ENCODE assay signal across 1 cellular context in the genomic region with DNA sequence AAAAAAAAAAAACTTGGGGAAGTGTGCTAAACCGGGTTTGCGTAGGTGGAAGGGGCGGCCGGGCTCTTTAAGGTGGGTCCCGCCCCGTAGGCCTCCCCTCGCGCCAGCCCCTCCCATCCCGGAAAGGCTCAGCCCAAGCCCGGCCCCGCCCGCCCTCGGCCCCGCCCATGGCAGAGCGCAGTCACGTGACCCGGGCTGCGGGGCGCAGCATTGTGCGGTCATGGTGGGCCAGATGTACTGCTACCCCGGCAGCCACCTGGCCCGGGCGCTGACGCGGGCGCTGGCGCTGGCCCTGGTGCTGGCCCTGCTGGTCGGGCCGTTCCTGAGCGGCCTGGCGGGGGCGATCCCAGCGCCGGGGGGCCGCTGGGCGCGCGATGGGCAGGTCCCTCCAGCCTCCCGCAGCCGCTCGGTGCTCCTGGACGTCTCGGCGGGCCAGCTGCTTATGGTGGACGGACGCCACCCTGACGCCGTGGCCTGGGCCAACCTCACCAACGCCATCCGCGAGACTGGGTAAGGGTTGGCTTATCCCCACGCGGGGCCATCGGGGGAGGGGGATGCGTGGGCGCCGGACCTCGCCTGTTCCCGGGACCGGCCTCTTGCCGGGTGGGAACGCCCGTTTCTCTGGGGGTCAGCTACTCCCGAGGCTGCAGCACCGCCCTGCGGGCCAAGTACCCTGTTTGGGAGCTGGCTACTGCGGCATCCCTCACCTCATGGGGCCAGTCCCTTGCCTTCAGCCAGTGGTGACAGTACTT.
A peak's percentile ranks its signal among the peaks of the same experiment; 100 is the strongest.
TF ChIP-seq lines count a peak whose summit lies in the region.

A gene with protein sequence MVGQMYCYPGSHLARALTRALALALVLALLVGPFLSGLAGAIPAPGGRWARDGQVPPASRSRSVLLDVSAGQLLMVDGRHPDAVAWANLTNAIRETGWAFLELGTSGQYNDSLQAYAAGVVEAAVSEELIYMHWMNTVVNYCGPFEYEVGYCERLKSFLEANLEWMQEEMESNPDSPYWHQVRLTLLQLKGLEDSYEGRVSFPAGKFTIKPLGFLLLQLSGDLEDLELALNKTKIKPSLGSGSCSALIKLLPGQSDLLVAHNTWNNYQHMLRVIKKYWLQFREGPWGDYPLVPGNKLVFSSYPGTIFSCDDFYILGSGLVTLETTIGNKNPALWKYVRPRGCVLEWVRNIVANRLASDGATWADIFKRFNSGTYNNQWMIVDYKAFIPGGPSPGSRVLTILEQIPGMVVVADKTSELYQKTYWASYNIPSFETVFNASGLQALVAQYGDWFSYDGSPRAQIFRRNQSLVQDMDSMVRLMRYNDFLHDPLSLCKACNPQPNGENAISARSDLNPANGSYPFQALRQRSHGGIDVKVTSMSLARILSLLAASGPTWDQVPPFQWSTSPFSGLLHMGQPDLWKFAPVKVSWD (plus strand): TSS at position 207 of the 752 bp plus-strand sequence. CDS start 14 bp downstream, at position 221.

TF ChIP-seq in GM12878, 131 proteins besides CTCF, POLR2A, EP300 and RAD21 (continued from another document and continues in another):
- TF ChIP-seq, protein P1, sequence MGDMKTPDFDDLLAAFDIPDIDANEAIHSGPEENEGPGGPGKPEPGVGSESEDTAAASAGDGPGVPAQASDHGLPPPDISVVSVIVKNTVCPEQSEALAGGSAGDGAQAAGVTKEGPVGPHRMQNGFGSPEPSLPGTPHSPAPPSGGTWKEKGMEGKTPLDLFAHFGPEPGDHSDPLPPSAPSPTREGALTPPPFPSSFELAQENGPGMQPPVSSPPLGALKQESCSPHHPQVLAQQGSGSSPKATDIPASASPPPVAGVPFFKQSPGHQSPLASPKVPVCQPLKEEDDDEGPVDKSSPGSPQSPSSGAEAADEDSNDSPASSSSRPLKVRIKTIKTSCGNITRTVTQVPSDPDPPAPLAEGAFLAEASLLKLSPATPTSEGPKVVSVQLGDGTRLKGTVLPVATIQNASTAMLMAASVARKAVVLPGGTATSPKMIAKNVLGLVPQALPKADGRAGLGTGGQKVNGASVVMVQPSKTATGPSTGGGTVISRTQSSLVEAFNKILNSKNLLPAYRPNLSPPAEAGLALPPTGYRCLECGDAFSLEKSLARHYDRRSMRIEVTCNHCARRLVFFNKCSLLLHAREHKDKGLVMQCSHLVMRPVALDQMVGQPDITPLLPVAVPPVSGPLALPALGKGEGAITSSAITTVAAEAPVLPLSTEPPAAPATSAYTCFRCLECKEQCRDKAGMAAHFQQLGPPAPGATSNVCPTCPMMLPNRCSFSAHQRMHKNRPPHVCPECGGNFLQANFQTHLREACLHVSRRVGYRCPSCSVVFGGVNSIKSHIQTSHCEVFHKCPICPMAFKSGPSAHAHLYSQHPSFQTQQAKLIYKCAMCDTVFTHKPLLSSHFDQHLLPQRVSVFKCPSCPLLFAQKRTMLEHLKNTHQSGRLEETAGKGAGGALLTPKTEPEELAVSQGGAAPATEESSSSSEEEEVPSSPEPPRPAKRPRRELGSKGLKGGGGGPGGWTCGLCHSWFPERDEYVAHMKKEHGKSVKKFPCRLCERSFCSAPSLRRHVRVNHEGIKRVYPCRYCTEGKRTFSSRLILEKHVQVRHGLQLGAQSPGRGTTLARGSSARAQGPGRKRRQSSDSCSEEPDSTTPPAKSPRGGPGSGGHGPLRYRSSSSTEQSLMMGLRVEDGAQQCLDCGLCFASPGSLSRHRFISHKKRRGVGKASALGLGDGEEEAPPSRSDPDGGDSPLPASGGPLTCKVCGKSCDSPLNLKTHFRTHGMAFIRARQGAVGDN (IDR thresholded peaks at IDR 0.05), result peak; percentile 74
- TF ChIP-seq ZNF622 (IDR thresholded peaks at IDR 0.05) (no peak), YY1 (IDR thresholded peaks at IDR 0.05; ENCODE audit: low read depth, low read length) (no peak), SMARCA5 (IDR thresholded peaks at IDR 0.05) (no peak), NBN (IDR thresholded peaks at IDR 0.05) (no peak; the same call in 1 of the 2 replicates), NR2F1 (conservative IDR thresholded peaks at IDR 0.05) (no peak), ETV6 (conservative IDR thresholded peaks at IDR 0.05 in 1 of 2, IDR thresholded peaks at IDR 0.05 in 1 of 2; ENCODE audit: borderline replicate concordance in 1 of 2, low read depth in 1 of 2) (no peak), CREB1 (IDR thresholded peaks at IDR 0.05; ENCODE audit: low read depth) (no peak), RAD51 (IDR thresholded peaks at IDR 0.05) (peak; percentile 94), GABPA (IDR thresholded peaks at IDR 0.05; ENCODE audit: low read depth) (no peak), TCF12 (IDR thresholded peaks at IDR 0.05; ENCODE audit: low read depth, low read length) (peak; percentile 85; the same call in 1 of the 2 replicates), SPI1 (IDR thresholded peaks at IDR 0.05; ENCODE audit: borderline replicate concordance, insufficient read depth, low read depth, low read length) (peak; percentile 27; the same call in 1 of the 2 replicates), DPF2 (IDR thresholded peaks at IDR 0.05) (peak; percentile 79), ZNF207 (IDR thresholded peaks at IDR 0.05; ENCODE audit: borderline replicate concordance) (no peak), CEBPB (IDR thresholded peaks at IDR 0.05; ENCODE audit: borderline replicate concordance in 1 of 2, low read depth in 2 of 2, low read length in 2 of 2) (no peak), LARP7 (IDR thresholded peaks at IDR 0.05) (peak; percentile 79), ASH2L (IDR thresholded peaks at IDR 0.05; ENCODE audit: borderline replicate concordance, low read depth) (no peak), CHD4 (IDR thresholded peaks at IDR 0.05) (no peak), CBFB (IDR thresholded peaks at IDR 0.05; ENCODE audit: low read depth) (no peak), SMC3 (IDR thresholded peaks at IDR 0.05; ENCODE audit: borderline replicate concordance, low read length) (no peak), MYB (IDR thresholded peaks at IDR 0.05; ENCODE audit: borderline replicate concordance, low read depth, low read length) (no peak), HCFC1 (IDR thresholded peaks at IDR 0.05; ENCODE audit: low read length) (no peak), EED (IDR thresholded peaks at IDR 0.05; ENCODE audit: low read depth) (no peak), CBX3 (IDR thresholded peaks at IDR 0.05; ENCODE audit: borderline replicate concordance, low read depth) (no peak), PAX8 (IDR thresholded peaks at IDR 0.05) (no peak), NFYA (IDR thresholded peaks at IDR 0.05; ENCODE audit: borderline replicate concordance, low read depth, low read length) (no peak), RFX5 (IDR thresholded peaks at IDR 0.05; ENCODE audit: low read depth, low read length) (no peak), RUNX3 (IDR thresholded peaks at IDR 0.05; ENCODE audit: low read length) (peak; percentile 53), SIX5 (IDR thresholded peaks at IDR 0.05; ENCODE audit: low read depth, low read length, severe bottlenecking) (no peak), ZSCAN29 (IDR thresholded peaks at IDR 0.05) (no peak), GATAD2B (conservative IDR thresholded peaks at IDR 0.05; ENCODE audit: low read depth) (peak; percentile 69), YBX1 (IDR thresholded peaks at IDR 0.05) (no peak), POU2F2 (IDR thresholded peaks at IDR 0.05; ENCODE audit: borderline replicate concordance, low read depth, low read length) (no peak)
- TF ChIP-seq, protein P2, sequence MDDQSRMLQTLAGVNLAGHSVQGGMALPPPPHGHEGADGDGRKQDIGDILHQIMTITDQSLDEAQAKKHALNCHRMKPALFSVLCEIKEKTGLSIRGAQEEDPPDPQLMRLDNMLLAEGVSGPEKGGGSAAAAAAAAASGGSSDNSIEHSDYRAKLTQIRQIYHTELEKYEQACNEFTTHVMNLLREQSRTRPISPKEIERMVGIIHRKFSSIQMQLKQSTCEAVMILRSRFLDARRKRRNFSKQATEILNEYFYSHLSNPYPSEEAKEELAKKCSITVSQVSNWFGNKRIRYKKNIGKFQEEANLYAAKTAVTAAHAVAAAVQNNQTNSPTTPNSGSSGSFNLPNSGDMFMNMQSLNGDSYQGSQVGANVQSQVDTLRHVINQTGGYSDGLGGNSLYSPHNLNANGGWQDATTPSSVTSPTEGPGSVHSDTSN (IDR thresholded peaks at IDR 0.05; ENCODE audit: insufficient replicate concordance, low read depth, low read length), result no peak
- TF ChIP-seq, protein P3, sequence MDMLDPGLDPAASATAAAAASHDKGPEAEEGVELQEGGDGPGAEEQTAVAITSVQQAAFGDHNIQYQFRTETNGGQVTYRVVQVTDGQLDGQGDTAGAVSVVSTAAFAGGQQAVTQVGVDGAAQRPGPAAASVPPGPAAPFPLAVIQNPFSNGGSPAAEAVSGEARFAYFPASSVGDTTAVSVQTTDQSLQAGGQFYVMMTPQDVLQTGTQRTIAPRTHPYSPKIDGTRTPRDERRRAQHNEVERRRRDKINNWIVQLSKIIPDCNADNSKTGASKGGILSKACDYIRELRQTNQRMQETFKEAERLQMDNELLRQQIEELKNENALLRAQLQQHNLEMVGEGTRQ (IDR thresholded peaks at IDR 0.05; ENCODE audit: borderline replicate concordance, low read depth, low read length), result peak; percentile 67
- TF ChIP-seq, protein P4, sequence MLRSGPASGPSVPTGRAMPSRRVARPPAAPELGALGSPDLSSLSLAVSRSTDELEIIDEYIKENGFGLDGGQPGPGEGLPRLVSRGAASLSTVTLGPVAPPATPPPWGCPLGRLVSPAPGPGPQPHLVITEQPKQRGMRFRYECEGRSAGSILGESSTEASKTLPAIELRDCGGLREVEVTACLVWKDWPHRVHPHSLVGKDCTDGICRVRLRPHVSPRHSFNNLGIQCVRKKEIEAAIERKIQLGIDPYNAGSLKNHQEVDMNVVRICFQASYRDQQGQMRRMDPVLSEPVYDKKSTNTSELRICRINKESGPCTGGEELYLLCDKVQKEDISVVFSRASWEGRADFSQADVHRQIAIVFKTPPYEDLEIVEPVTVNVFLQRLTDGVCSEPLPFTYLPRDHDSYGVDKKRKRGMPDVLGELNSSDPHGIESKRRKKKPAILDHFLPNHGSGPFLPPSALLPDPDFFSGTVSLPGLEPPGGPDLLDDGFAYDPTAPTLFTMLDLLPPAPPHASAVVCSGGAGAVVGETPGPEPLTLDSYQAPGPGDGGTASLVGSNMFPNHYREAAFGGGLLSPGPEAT (IDR thresholded peaks at IDR 0.05; ENCODE audit: low read depth), result no peak
- TF ChIP-seq, protein P5, sequence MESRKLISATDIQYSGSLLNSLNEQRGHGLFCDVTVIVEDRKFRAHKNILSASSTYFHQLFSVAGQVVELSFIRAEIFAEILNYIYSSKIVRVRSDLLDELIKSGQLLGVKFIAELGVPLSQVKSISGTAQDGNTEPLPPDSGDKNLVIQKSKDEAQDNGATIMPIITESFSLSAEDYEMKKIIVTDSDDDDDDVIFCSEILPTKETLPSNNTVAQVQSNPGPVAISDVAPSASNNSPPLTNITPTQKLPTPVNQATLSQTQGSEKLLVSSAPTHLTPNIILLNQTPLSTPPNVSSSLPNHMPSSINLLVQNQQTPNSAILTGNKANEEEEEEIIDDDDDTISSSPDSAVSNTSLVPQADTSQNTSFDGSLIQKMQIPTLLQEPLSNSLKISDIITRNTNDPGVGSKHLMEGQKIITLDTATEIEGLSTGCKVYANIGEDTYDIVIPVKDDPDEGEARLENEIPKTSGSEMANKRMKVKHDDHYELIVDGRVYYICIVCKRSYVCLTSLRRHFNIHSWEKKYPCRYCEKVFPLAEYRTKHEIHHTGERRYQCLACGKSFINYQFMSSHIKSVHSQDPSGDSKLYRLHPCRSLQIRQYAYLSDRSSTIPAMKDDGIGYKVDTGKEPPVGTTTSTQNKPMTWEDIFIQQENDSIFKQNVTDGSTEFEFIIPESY (IDR thresholded peaks at IDR 0.05), result no peak
- TF ChIP-seq, protein P6, sequence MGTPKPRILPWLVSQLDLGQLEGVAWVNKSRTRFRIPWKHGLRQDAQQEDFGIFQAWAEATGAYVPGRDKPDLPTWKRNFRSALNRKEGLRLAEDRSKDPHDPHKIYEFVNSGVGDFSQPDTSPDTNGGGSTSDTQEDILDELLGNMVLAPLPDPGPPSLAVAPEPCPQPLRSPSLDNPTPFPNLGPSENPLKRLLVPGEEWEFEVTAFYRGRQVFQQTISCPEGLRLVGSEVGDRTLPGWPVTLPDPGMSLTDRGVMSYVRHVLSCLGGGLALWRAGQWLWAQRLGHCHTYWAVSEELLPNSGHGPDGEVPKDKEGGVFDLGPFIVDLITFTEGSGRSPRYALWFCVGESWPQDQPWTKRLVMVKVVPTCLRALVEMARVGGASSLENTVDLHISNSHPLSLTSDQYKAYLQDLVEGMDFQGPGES (IDR thresholded peaks at IDR 0.05), result no peak
- TF ChIP-seq, protein P7, sequence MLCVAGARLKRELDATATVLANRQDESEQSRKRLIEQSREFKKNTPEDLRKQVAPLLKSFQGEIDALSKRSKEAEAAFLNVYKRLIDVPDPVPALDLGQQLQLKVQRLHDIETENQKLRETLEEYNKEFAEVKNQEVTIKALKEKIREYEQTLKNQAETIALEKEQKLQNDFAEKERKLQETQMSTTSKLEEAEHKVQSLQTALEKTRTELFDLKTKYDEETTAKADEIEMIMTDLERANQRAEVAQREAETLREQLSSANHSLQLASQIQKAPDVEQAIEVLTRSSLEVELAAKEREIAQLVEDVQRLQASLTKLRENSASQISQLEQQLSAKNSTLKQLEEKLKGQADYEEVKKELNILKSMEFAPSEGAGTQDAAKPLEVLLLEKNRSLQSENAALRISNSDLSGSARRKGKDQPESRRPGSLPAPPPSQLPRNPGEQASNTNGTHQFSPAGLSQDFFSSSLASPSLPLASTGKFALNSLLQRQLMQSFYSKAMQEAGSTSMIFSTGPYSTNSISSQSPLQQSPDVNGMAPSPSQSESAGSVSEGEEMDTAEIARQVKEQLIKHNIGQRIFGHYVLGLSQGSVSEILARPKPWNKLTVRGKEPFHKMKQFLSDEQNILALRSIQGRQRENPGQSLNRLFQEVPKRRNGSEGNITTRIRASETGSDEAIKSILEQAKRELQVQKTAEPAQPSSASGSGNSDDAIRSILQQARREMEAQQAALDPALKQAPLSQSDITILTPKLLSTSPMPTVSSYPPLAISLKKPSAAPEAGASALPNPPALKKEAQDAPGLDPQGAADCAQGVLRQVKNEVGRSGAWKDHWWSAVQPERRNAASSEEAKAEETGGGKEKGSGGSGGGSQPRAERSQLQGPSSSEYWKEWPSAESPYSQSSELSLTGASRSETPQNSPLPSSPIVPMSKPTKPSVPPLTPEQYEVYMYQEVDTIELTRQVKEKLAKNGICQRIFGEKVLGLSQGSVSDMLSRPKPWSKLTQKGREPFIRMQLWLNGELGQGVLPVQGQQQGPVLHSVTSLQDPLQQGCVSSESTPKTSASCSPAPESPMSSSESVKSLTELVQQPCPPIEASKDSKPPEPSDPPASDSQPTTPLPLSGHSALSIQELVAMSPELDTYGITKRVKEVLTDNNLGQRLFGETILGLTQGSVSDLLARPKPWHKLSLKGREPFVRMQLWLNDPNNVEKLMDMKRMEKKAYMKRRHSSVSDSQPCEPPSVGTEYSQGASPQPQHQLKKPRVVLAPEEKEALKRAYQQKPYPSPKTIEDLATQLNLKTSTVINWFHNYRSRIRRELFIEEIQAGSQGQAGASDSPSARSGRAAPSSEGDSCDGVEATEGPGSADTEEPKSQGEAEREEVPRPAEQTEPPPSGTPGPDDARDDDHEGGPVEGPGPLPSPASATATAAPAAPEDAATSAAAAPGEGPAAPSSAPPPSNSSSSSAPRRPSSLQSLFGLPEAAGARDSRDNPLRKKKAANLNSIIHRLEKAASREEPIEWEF (IDR thresholded peaks at IDR 0.05; ENCODE audit: insufficient replicate concordance, low read depth, low read length), result no peak
- TF ChIP-seq, protein P8, sequence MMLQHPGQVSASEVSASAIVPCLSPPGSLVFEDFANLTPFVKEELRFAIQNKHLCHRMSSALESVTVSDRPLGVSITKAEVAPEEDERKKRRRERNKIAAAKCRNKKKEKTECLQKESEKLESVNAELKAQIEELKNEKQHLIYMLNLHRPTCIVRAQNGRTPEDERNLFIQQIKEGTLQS (IDR thresholded peaks at IDR 0.05; ENCODE audit: borderline replicate concordance, extremely low read depth, low read depth, low read length), result peak; percentile 46; the same call in 1 of the 2 replicates
